ENCODE assay signal across 8 cellular contexts in the genomic region with DNA sequence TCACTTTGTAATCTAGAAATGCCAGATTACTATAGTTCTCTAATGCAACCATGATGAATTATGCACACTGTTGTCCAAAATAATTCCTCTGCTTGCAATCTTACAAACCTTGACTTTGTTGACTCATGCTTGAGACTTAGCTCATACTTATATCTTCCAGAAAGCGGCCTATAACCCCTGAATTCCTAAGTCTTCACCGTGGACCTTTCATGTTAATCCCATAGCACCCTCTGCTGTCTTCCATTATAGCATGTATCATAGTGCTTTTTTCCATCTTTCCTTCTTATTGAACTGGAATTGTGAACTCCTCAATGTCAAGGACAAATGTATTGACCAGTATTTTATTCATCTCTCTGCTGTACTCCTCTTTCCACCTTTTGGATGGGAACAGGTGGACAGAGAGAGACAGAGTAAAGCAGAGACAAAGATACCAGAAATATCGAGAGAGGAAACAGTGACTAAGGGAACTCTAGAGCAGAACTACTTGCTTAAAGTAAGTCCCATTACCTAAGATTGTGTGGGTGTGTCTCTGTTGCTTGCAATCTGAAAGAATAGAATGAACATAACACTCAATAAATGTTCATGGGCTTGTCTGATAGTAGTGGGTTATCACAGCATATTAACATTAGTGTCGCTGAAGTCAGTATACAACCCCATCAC.
A peak's percentile ranks its signal among the peaks of the same experiment; 100 is the strongest.
DNase-seq lines count a peak whose midpoint lies in the region; ATAC-seq and TF ChIP-seq lines count a peak whose summit lies in the region.

No MANE protein-coding gene starts in this region.

- no peaks in the 10 kb centered on the region for H3K27me3 Mint-ChIP-seq in CD8-positive, alpha-beta T cell (ENCODE audit: low read depth)

- no peak for TF ChIP-seq POLR2A in thyroid gland (IDR thresholded peaks at IDR 0.05)

- no peak overlapping the region for H3K27ac Mint-ChIP-seq in CD8-positive, alpha-beta T cell

- intact Hi-C loops in CD8-positive, alpha-beta T cell (cut with DNase I, micrococcal nuclease): no loop called here
- intact Hi-C loops in thyroid gland (cut with DNase I): loop anchor here (5.0 kb wide), 1 partner anchor 163 kb away; no protein-coding TSS in a partner anchor

- ATAC-seq in GM18909 (IDR thresholded peaks at IDR 0.05; ENCODE audit: poor library complexity, unreplicated experiment): no peak
- ATAC-seq in CD8-positive, alpha-beta T cell: no peak
- no peak for ATAC-seq in GM19023 (IDR thresholded peaks at IDR 0.05; ENCODE audit: unreplicated experiment)

- peaks cover 15% of the 10 kb centered on the region for H3K4me1 ChIP-seq in cardiac muscle cell (ENCODE audit: low read depth)
- H3K4me1 ChIP-seq in CD8-positive, alpha-beta T cell (ENCODE audit: insufficient read depth, low read length): no peaks in the 10 kb centered on the region
- no peaks in the 10 kb centered on the region for H3K4me1 ChIP-seq in thyroid gland

- in situ Hi-C loops in SK-MEL-5 (cut with HindIII; ENCODE audit: low pct_unique_long_range_greater_than_20kb, low sequenced_read_pairs): no loop called here

- no peaks in the 10 kb centered on the region for H3K4me1 Mint-ChIP-seq in CD8-positive, alpha-beta T cell (ENCODE audit: low read depth)

- CTCF ChIA-PET in CD8-positive, alpha-beta T cell (lab: Charles Lee): no interaction called here

- H3K27me3 ChIP-seq in cardiac muscle cell: no peaks in the 10 kb centered on the region
- no peaks in the 10 kb centered on the region for H3K27me3 ChIP-seq in CD8-positive, alpha-beta T cell (ENCODE audit: insufficient read depth, low read length)
- H3K27me3 ChIP-seq in thyroid gland: no peaks in the 10 kb centered on the region

- no peak overlapping the region for H3K4me3 Mint-ChIP-seq in CD8-positive, alpha-beta T cell

- POLR2A ChIA-PET in CD8-positive, alpha-beta T cell (lab: Charles Lee): no interaction called here

- H3K4me3 ChIP-seq in cardiac muscle cell (no peak overlapping the region), thyroid gland (replicated peaks in 1 of 3) (no peak overlapping the region)
- no peak overlapping the region for H3K4me3 ChIP-seq in CD8-positive, alpha-beta T cell (ENCODE audit: low read depth, low read length)

- H3K9me3 ChIP-seq in cardiac muscle cell (ENCODE audit: low read depth) (no peaks in the 10 kb centered on the region), thyroid gland (no peaks in the 10 kb centered on the region)
- H3K9me3 ChIP-seq in CD8-positive, alpha-beta T cell (ENCODE audit: low read length): no peaks in the 10 kb centered on the region

- H3K9me3 Mint-ChIP-seq in CD8-positive, alpha-beta T cell: peaks cover 23% of the 10 kb centered on the region

- H3K36me3 ChIP-seq in cardiac muscle cell: no peaks in the 10 kb centered on the region
- no peaks in the 10 kb centered on the region for H3K36me3 ChIP-seq in CD8-positive, alpha-beta T cell (ENCODE audit: insufficient read depth, low read length)
- H3K36me3 ChIP-seq in thyroid gland: no peaks in the 10 kb centered on the region

- no peaks in the 10 kb centered on the region for H3K36me3 Mint-ChIP-seq in CD8-positive, alpha-beta T cell

- TF ChIP-seq CTCF in cardiac muscle cell (IDR thresholded peaks at IDR 0.05; ENCODE audit: low read depth, low read length) (peak; percentile 58), thyroid gland (IDR thresholded peaks at IDR 0.05) (peak in 3 of 6 experiments; percentile 17 to 33 (median 32))
- no peak for TF ChIP-seq CTCF in CD8-positive, alpha-beta T cell (IDR thresholded peaks at IDR 0.05)

- peak; percentile 50 for DNase-seq in HS-27A (ENCODE audit: low read depth)
- peak; percentile 80 for DNase-seq in SK-MEL-5 (ENCODE audit: low read depth, low spot score)
- DNase-seq in cardiac muscle cell (ENCODE audit: low read depth in 1 of 2, low spot score in 1 of 2): peak; percentile 9 to 90
- peak; percentile 66 for DNase-seq in stromal cell of bone marrow (ENCODE audit: low read depth)
- DNase-seq in CD8-positive, alpha-beta T cell: no peak
- DNase-seq in thyroid gland: no peak

- 73 to 75% methylated on average over 4 of the region's 4 CpGs for WGBS in thyroid gland, 2 donors

- H3K27ac ChIP-seq in cardiac muscle cell (no peak overlapping the region), thyroid gland (no peak overlapping the region)
- H3K27ac ChIP-seq in CD8-positive, alpha-beta T cell (ENCODE audit: low read depth, low read length): no peak overlapping the region

Comparison
In these comparisons a context has a peak if more than half of its experiments do, and no peak if none do; other contexts are left out.
1. DNase-seq: peak in HS-27A (single experiment), SK-MEL-5 (single experiment), cardiac muscle cell (2 of 2) and stromal cell of bone marrow (single experiment); none in CD8-positive, alpha-beta T cell (0 of 7) and thyroid gland (0 of 2).